In the genomic region with DNA sequence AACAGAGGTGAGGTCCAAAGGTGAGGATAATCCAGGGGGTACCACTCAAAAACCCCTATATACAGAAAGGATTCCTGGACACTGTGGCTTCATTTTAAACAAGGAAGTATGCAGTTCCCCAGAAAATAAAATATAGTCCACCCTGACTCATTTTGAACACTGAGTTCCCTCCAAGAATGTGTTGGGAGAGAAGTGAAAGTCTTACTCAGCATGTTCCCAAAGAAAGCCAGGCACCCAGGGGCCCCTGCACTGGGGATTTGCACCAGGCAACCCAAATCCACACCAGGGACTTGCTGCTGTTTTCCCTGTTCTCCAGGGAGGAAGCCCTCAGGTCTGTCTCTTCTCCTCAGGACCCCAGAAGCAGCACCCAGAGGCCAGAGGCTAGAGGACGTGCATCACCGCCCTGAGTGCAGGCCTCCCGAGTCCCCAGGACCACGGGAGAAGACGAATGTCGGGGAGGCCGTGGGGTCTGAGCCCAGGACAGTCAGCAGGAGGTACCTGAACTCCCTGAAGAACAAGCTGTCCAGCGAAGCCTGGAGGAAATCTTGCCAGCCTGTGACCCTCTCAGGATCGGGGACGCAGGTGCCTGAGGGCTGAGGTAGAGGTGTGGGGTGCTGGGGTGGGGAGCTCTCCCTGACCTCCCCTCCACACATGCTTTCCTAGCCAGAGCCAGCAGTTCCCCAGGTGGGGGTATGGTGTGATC, we compare ENCODE assay signal across 18 cellular contexts. TPM values are rescaled to one million over a fixed set of nuclear protein-coding genes. Genes with fewer than 3 reads are reported as not detected.
DNase-seq lines count a peak whose midpoint lies in the region; ATAC-seq and TF ChIP-seq lines count a peak whose summit lies in the region.
"Had no signal": no experiment of that assay in that cellular context is flagged by ENCODE, and none has a peak within 500 bp of the region (broad histone marks: within the 10 kb centered on the region; RNA-seq: fewer than 3 reads in every experiment).

No MANE protein-coding gene starts in this region.

- H2BK120ac ChIP-seq in neuronal stem cell (ENCODE audit: low read depth, low read length), result no peak overlapping the region

- no peak overlapping the region for H3K23ac ChIP-seq in neuronal stem cell (ENCODE audit: low read depth, low read length, poor library complexity)

- H3K4me1 Mint-ChIP-seq in nephron progenitor cell, result peaks cover 21% of the 10 kb centered on the region
- H3K4me1 Mint-ChIP-seq in osteocyte (ENCODE audit: unreplicated experiment), result no peaks in the 10 kb centered on the region

- ATAC-seq in heart left ventricle (peak in 3 of 4 donors; percentile 19 to 39 (median 20)), GM18519 (IDR thresholded peaks at IDR 0.05; ENCODE audit: low FRiP score, unreplicated experiment) (no peak), HG03045 (IDR thresholded peaks at IDR 0.05; ENCODE audit: unreplicated experiment) (no peak)

- no peak overlapping the region for H3K4ac ChIP-seq in neuronal stem cell (ENCODE audit: low read length)

- H3K36me3 ChIP-seq in BLaER1 (no peaks in the 10 kb centered on the region), heart left ventricle (peaks cover 0 to 33% (median 0%) of the 10 kb centered on the region in 9 donors), neuronal stem cell (replicated peaks in 1 of 2; ENCODE audit: control insufficient read depth in 2 of 2, insufficient read depth in 2 of 2, low read length in 2 of 2) (no peaks in the 10 kb centered on the region)
- H3K36me3 ChIP-seq: adrenal gland had no signal

- H3K27ac ChIP-seq in BLaER1 (no peak overlapping the region), heart left ventricle (peak overlapping the region in 1 of 12 donors; percentile 92), neuronal stem cell (replicated peaks; ENCODE audit: low read length) (no peak overlapping the region)
- H3K27ac ChIP-seq: parathyroid adenoma had no signal

- H4K20me1 ChIP-seq in BLaER1, result no peaks in the 10 kb centered on the region

- TF ChIP-seq CTCF in heart left ventricle (IDR thresholded peaks at IDR 0.05) (no peak), nephron progenitor cell (IDR thresholded peaks at IDR 0.05) (no peak), osteocyte (IDR thresholded peaks at IDR 0.05) (no peak)

- H4K8ac ChIP-seq in neuronal stem cell (ENCODE audit: low read depth, low read length), result no peak overlapping the region

- H2AFZ ChIP-seq in neuronal stem cell (ENCODE audit: low read length), result no peak overlapping the region
- H2AFZ ChIP-seq: parathyroid adenoma had no signal

- H3K79me1 ChIP-seq in neuronal stem cell (ENCODE audit: low read depth, low read length), result no peaks in the 10 kb centered on the region

- no peak overlapping the region for H4K91ac ChIP-seq in neuronal stem cell (ENCODE audit: low read depth, low read length, poor library complexity)

- no peak overlapping the region for H3K4me3 ChIP-seq in BLaER1
- peak overlapping the region in 4 of 12 donors; percentile 44 to 70 (median 48) for H3K4me3 ChIP-seq in heart left ventricle
- no peak overlapping the region for H3K4me3 ChIP-seq in neuronal stem cell (ENCODE audit: low read length in 2 of 2)

- H3K14ac ChIP-seq in neuronal stem cell (ENCODE audit: low read length), result no peak overlapping the region

- no peaks in the 10 kb centered on the region for H3K9me3 ChIP-seq in BLaER1
- no peaks in the 10 kb centered on the region for H3K9me3 ChIP-seq in heart left ventricle
- no peaks in the 10 kb centered on the region for H3K9me3 ChIP-seq in neuronal stem cell (replicated peaks in 1 of 2; ENCODE audit: control insufficient read depth in 2 of 2, insufficient read depth in 1 of 2, low read depth in 1 of 2, low read length in 2 of 2)
- H3K9me3 ChIP-seq: adrenal gland had no signal

- peaks cover 77% of the 10 kb centered on the region for H3K4me1 ChIP-seq in BLaER1
- peaks cover 0 to 18% (median 0%) of the 10 kb centered on the region in 12 donors for H3K4me1 ChIP-seq in heart left ventricle
- peaks cover 0 to 1% of the 10 kb centered on the region in 2 donors for H3K4me1 ChIP-seq in neuronal stem cell (ENCODE audit: control insufficient read depth in 2 of 2, insufficient read depth in 1 of 2, low read depth in 1 of 2, low read length in 2 of 2)
- H3K4me1 ChIP-seq: adrenal gland had no signal

- H3K27me3 ChIP-seq in BLaER1 (no peaks in the 10 kb centered on the region), heart left ventricle (no peaks in the 10 kb centered on the region), neuronal stem cell (ENCODE audit: control insufficient read depth in 3 of 3, insufficient read depth in 3 of 3, low read depth in 1 of 3, low read length in 3 of 3) (peaks cover 0 to 49% (median 0%) of the 10 kb centered on the region in 3 experiments)
- H3K27me3 ChIP-seq: adrenal gland had no signal

- H3K27ac Mint-ChIP-seq in nephron progenitor cell (no peak overlapping the region), osteocyte (ENCODE audit: unreplicated experiment) (no peak overlapping the region)
- H3K27ac Mint-ChIP-seq: activated T-helper 2 cell treated with anti-CD3 and anti-CD28 coated beads, Interferon-gamma antibody, Interleukin-2, Interleukin-4, amounts not matched to agents 10 μg/mL and 5 μg/mL and 100 μg/mL, durations not matched to agents 14 hours and 24 hours and 36 hours had no signal

- H2BK5ac ChIP-seq in neuronal stem cell (ENCODE audit: low read length), result no peak overlapping the region

- no peak overlapping the region for H3K9ac ChIP-seq in BLaER1
- no peak overlapping the region for H3K9ac ChIP-seq in neuronal stem cell (ENCODE audit: low read depth, low read length, poor library complexity)
- H3K9ac ChIP-seq: parathyroid adenoma had no signal

- peak overlapping the region; percentile 20 for H2AK5ac ChIP-seq in neuronal stem cell (ENCODE audit: low read depth, low read length)

- peak overlapping the region; percentile 70 for H3K18ac ChIP-seq in neuronal stem cell (ENCODE audit: low read length)

- peaks cover 25% of the 10 kb centered on the region for H3K27me3 Mint-ChIP-seq in nephron progenitor cell (ENCODE audit: low read depth, poor library complexity)
- no peaks in the 10 kb centered on the region for H3K27me3 Mint-ChIP-seq in osteocyte (ENCODE audit: unreplicated experiment)
- H3K27me3 Mint-ChIP-seq: CD8-positive, alpha-beta memory T cell had no signal

- no peak for TF ChIP-seq POLR2A in heart left ventricle (IDR thresholded peaks at IDR 0.05)

- H3K4me2 ChIP-seq in BLaER1 (peak overlapping the region; percentile 96), neuronal stem cell (ENCODE audit: insufficient read depth, low read length, poor library complexity, severe bottlenecking) (no peak overlapping the region)

- DNase-seq in MV-4-11 (lab: John Stamatoyannopoulos, UW) (peak; percentile 78), heart left ventricle (no peak), neuronal stem cell (ENCODE audit: low spot score) (no peak), nephron progenitor cell (no peak), osteocyte (ENCODE audit: extremely low spot score, unreplicated experiment) (no peak)
- DNase-seq: activated CD4-positive, CD25-positive, alpha-beta regulatory T cell; adrenal gland; DND-41; islet precursor cell; NCI-H1694 treated with DMSO at 0.1 percent for 48 hours; NCI-H446 had no signal

- intact Hi-C loops in heart left ventricle (cut with DNase I), result no loop called here

- no peak overlapping the region for H2BK15ac ChIP-seq in neuronal stem cell (ENCODE audit: low read length)

- no peak overlapping the region for H2BK12ac ChIP-seq in neuronal stem cell (ENCODE audit: low read length)

- WGBS in heart left ventricle, 4 donors, result 89 to 92% (median 91%) methylated on average over 5 to 10 of the region's 10 CpGs
- WGBS in neuronal stem cell (ENCODE audit: extremely low coverage in 2 of 2, insufficient read length in 2 of 2, insufficient replicate concordance in 1 of 2), 2 donors, result no CpG with 5 or more reads among the region's 10 CpGs

- no peak overlapping the region for H3K4me3 Mint-ChIP-seq in nephron progenitor cell
- H3K4me3 Mint-ChIP-seq in osteocyte (ENCODE audit: unreplicated experiment), result no peak overlapping the region

- H3K9me3 Mint-ChIP-seq in nephron progenitor cell, result no peaks in the 10 kb centered on the region
- no peaks in the 10 kb centered on the region for H3K9me3 Mint-ChIP-seq in osteocyte (ENCODE audit: unreplicated experiment)
- H3K9me3 Mint-ChIP-seq: activated T-helper 2 cell treated with anti-CD3 and anti-CD28 coated beads, Interferon-gamma antibody, Interleukin-2, Interleukin-4, amounts not matched to agents 10 μg/mL and 5 μg/mL and 100 μg/mL, durations not matched to agents 14 hours and 24 hours and 36 hours; CD8-positive, alpha-beta memory T cell had no signal

- H3K36me3 Mint-ChIP-seq in nephron progenitor cell (ENCODE audit: low read depth) (no peaks in the 10 kb centered on the region), osteocyte (ENCODE audit: unreplicated experiment) (no peaks in the 10 kb centered on the region)
- H3K36me3 Mint-ChIP-seq: CD8-positive, alpha-beta memory T cell had no signal

RNA-seq across cellular contexts. Expression of gene FGD2, which starts 3.2 kb away (rescaled TPM):
- 10 to 100 TPM in 2 of 9 donors, 1 to 10 TPM in 7; 1.4 to 45.8 (median 4.9) TPM for total RNA-seq in heart left ventricle
- 1 to 10 TPM; 4.1 to 6.9 TPM for polyA plus RNA-seq in heart left ventricle
- polyA plus RNA-seq in neuronal stem cell (2013, experiment 1 of 2), result 0.04 TPM
- polyA plus RNA-seq in neuronal stem cell (2013, experiment 2 of 2), result 0.03 TPM
- total RNA-seq in osteocyte, result not detected in 2 replicates
- total RNA-seq: M059J had no signal

RNA-seq across cellular contexts. Expression of gene MTCH1, which starts 22.6 kb away (rescaled TPM):
- total RNA-seq in heart left ventricle, result 100 to 1,000 TPM; 144 to 320 (median 193) TPM
- polyA plus RNA-seq in heart left ventricle, result 100 to 1,000 TPM; 104 to 367 TPM
- 125 TPM for polyA plus RNA-seq in neuronal stem cell (2013, experiment 1 of 2)
- 118 TPM for polyA plus RNA-seq in neuronal stem cell (2013, experiment 2 of 2)
- total RNA-seq in osteocyte, result 175 and 180 TPM in 2 replicates

RNA-seq across cellular contexts. Expression of gene PI16, which starts 54.1 kb away (rescaled TPM):
- total RNA-seq in heart left ventricle (10 to 100 TPM in 7 of 9 donors, 1 to 10 TPM in 2; 7.5 to 36.2 (median 12.1) TPM), osteocyte (not detected in 2 replicates)
- polyA plus RNA-seq in heart left ventricle, result 10 to 100 TPM in 1 of 2 donors, 1 to 10 TPM in 1; 5.7 to 23.5 TPM
- 0.10 TPM for polyA plus RNA-seq in neuronal stem cell (2013, experiment 1 of 2)
- polyA plus RNA-seq in neuronal stem cell (2013, experiment 2 of 2), result 0.12 TPM
- total RNA-seq: activated T-helper 2 cell treated with anti-CD3 and anti-CD28 coated beads, Interferon-gamma antibody, Interleukin-2, Interleukin-4, amounts not matched to agents 10 μg/mL and 5 μg/mL and 100 μg/mL, durations not matched to agents 14 hours and 24 hours and 36 hours; M059J had no signal

Comparison
In these comparisons a context has a peak if more than half of its experiments do, and no peak if none do; other contexts are left out.
1. ATAC-seq: peak in heart left ventricle (3 of 4); none in GM18519 (single experiment) and HG03045 (single experiment).